9 cellular contexts compared by ENCODE assay signal in the genomic region with DNA sequence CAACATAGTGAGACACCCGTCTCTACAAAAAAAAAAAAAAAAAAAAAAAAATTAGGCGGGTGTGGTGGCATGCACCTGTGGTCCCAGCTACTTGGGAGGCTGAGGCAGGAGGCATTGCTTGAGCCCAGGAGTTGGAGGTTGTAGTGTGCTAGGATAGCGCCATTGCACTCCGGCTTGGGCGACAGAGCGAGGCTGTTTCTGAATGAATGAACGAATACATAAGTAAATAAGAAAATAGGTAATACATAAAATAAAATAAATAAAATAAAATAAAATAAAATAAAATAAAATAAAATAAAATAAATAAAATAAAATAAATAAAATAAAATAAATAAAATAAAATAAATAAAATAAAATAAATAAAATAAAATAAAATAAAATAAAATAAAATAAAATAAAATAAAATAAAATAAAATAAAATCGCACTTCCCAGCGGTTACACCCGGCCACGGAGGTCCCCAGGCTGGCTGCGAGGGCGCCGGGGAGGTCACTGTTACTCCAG. TPM values are rescaled to one million over a fixed set of nuclear protein-coding genes. Genes with fewer than 3 reads are reported as not detected.
A peak's percentile ranks its signal among the peaks of the same experiment; 100 is the strongest.
DNase-seq lines count a peak whose midpoint lies in the region; ATAC-seq and TF ChIP-seq lines count a peak whose summit lies in the region.
"Not testable (repeated sequence)": the region's sequence is repeated elsewhere in the genome, so short reads cannot be mapped to it uniquely, and the experiment has no call there.
"Had no signal": no experiment of that assay in that cellular context is flagged by ENCODE, and none has a peak within 500 bp of the region (broad histone marks: within the 10 kb centered on the region; RNA-seq: fewer than 3 reads in every experiment).

No MANE protein-coding gene starts in this region.

- DNase-seq in CD14-positive monocyte (ENCODE audit: low spot score); RWPE2 (ENCODE audit: low spot score); endodermal cell; neural crest cell (ENCODE audit: low read depth, low spot score); stomach: not testable (repeated sequence)
- peak; percentile 7 to 15 (median 14) for DNase-seq in immature natural killer cell

- H3K4me1 Mint-ChIP-seq in CD14-positive monocyte = peaks cover 18% of the 10 kb centered on the region
- peaks cover 13% of the 10 kb centered on the region for H3K4me1 Mint-ChIP-seq in activated naive CD8-positive, alpha-beta T cell (ENCODE audit: low read depth)
- not testable (repeated sequence) for H3K4me1 Mint-ChIP-seq in endodermal cell
- peaks cover 7 to 11% of the 10 kb centered on the region in 2 donors for H3K4me1 Mint-ChIP-seq in immature natural killer cell
- H3K4me1 Mint-ChIP-seq in neural crest cell = peaks cover 19% of the 10 kb centered on the region

- not testable (repeated sequence) for H3K9me3 Mint-ChIP-seq in CD14-positive monocyte; activated naive CD8-positive, alpha-beta T cell (ENCODE audit: low read depth); endodermal cell; immature natural killer cell; neural crest cell

- not testable (repeated sequence) for TF ChIP-seq EP300 in stomach (IDR thresholded peaks at IDR 0.05)

- H3K27ac Mint-ChIP-seq in CD14-positive monocyte (peak overlapping the region in 3 of 7 donors; percentile 45 to 88 (median 86)), immature natural killer cell (peak overlapping the region in 5 of 6 donors; percentile 62 to 94 (median 87))
- peak overlapping the region; percentile 73 for H3K27ac Mint-ChIP-seq in activated naive CD8-positive, alpha-beta T cell
- not testable (repeated sequence) for H3K27ac Mint-ChIP-seq in endodermal cell; neural crest cell (ENCODE audit: unreplicated experiment)

- H3K36me3 Mint-ChIP-seq in CD14-positive monocyte (peaks cover 17 to 30% of the 10 kb centered on the region in 2 donors), endodermal cell (ENCODE audit: low read depth) (peaks cover 24% of the 10 kb centered on the region), immature natural killer cell (peaks cover 9 to 20% (median 13%) of the 10 kb centered on the region in 3 donors)
- H3K36me3 Mint-ChIP-seq in activated naive CD8-positive, alpha-beta T cell; neural crest cell (ENCODE audit: low read depth): not testable (repeated sequence)

- H3K4me3 ChIP-seq in HUES6 (ENCODE audit: low read depth, low read length) = peak overlapping the region; percentile 84
- peak overlapping the region; percentile 71 for H3K4me3 ChIP-seq in RWPE2 (ENCODE audit: severe bottlenecking)
- H3K4me3 ChIP-seq in endodermal cell (ENCODE audit: low read length) = peak overlapping the region; percentile 78
- peak overlapping the region; percentile 55 to 87 (median 60) for H3K4me3 ChIP-seq in stomach

- ATAC-seq in RWPE2 (ENCODE audit: low read depth) = not testable (repeated sequence)

- TF ChIP-seq CTCF in CD14-positive monocyte (IDR thresholded peaks at IDR 0.05); RWPE2 (IDR thresholded peaks at IDR 0.05; ENCODE audit: poor library complexity, severe bottlenecking); endodermal cell (conservative IDR thresholded peaks at IDR 0.05); neural crest cell (conservative IDR thresholded peaks at IDR 0.05); stomach (IDR thresholded peaks at IDR 0.05): not testable (repeated sequence)

- H3K27ac ChIP-seq in HUES6 (ENCODE audit: low read depth, low read length) (peak overlapping the region; percentile 98; the same call in 1 of the 2 replicates), RWPE2 (ENCODE audit: poor library complexity, severe bottlenecking) (peak overlapping the region; percentile 54), stomach (peak overlapping the region; percentile 88 to 97 (median 95))
- not testable (repeated sequence) for H3K27ac ChIP-seq in endodermal cell (ENCODE audit: low read depth, low read length)

- H3K4me3 Mint-ChIP-seq in CD14-positive monocyte = peak overlapping the region; percentile 65 to 84
- H3K4me3 Mint-ChIP-seq in activated naive CD8-positive, alpha-beta T cell = peak overlapping the region; percentile 78
- H3K4me3 Mint-ChIP-seq in endodermal cell = peak overlapping the region; percentile 73
- H3K4me3 Mint-ChIP-seq in immature natural killer cell = peak overlapping the region; percentile 74 to 89 (median 86)
- H3K4me3 Mint-ChIP-seq in neural crest cell = peak overlapping the region; percentile 94

- not testable (repeated sequence) for TF ChIP-seq POLR2A in stomach (IDR thresholded peaks at IDR 0.05)

- peak overlapping the region; percentile 93 for H3K9ac ChIP-seq in HUES6 (ENCODE audit: low read length)
- H3K9ac ChIP-seq in endodermal cell (ENCODE audit: extremely low read depth, low read length, poor library complexity, severe bottlenecking) = not testable (repeated sequence)

- H3K27me3 ChIP-seq in HUES6 (ENCODE audit: control insufficient read depth, insufficient read depth, low read length); RWPE2 (ENCODE audit: insufficient read depth, poor library complexity, severe bottlenecking); endodermal cell (ENCODE audit: control insufficient read depth, insufficient read depth, low read length, poor library complexity, severe bottlenecking); stomach: not testable (repeated sequence)

- peaks cover 18% of the 10 kb centered on the region for H3K36me3 ChIP-seq in HUES6 (ENCODE audit: control insufficient read depth, insufficient read depth, low read length)
- H3K36me3 ChIP-seq in RWPE2 (ENCODE audit: low read depth) = peaks cover 32% of the 10 kb centered on the region
- H3K36me3 ChIP-seq in endodermal cell (ENCODE audit: control insufficient read depth, insufficient read depth, low read length) = peaks cover 13% of the 10 kb centered on the region
- H3K36me3 ChIP-seq in stomach = peaks cover 14 to 30% (median 27%) of the 10 kb centered on the region in 4 donors

- WGBS in endodermal cell (ENCODE audit: insufficient coverage in 1 of 2, insufficient read length in 1 of 2), 2 experiments = 29% methylated on average over 10 of the region's 14 CpGs; no CpG with 5 or more reads in 1 of the 2 experiments
- WGBS in stomach, 5 donors = 5 to 10% (median 9%) methylated on average over 13 to 14 of the region's 14 CpGs

- not testable (repeated sequence) for H3K4me1 ChIP-seq in HUES6 (ENCODE audit: control insufficient read depth, insufficient read depth, low read length); RWPE2 (ENCODE audit: insufficient read depth, poor library complexity, severe bottlenecking); endodermal cell (ENCODE audit: control insufficient read depth, insufficient read depth, low read length)
- H3K4me1 ChIP-seq in stomach = peaks cover 0 to 16% (median 12%) of the 10 kb centered on the region in 4 donors

- intact Hi-C loops in CD14-positive monocyte (cut with micrococcal nuclease); stomach (cut with DNase I; ENCODE audit: low total_unique reads): not testable (repeated sequence)

- not testable (repeated sequence) for H3K9me3 ChIP-seq in HUES6 (ENCODE audit: control insufficient read depth, insufficient read depth, low read depth, low read length); RWPE2 (ENCODE audit: severe bottlenecking); endodermal cell (ENCODE audit: control insufficient read depth, low read length); stomach

- peaks cover 2 to 14% (median 3%) of the 10 kb centered on the region in 3 donors for H3K27me3 Mint-ChIP-seq in CD14-positive monocyte (ENCODE audit: low read depth in 3 of 3)
- H3K27me3 Mint-ChIP-seq in activated naive CD8-positive, alpha-beta T cell; endodermal cell (ENCODE audit: insufficient read depth); immature natural killer cell (ENCODE audit: low read depth in 3 of 3); neural crest cell (ENCODE audit: low read depth): not testable (repeated sequence)

RNA-seq across cellular contexts. Expression of gene ZDHHC4, which starts 0.3 kb away (rescaled TPM):
- polyA plus RNA-seq in CD14-positive monocyte = 10 to 100 TPM; 52.9 to 55.6 TPM
- 10 to 100 TPM; 79.1 to 85.6 TPM for total RNA-seq in endodermal cell
- 62.8 TPM for polyA plus RNA-seq in endodermal cell (2013, experiment 1 of 2)
- polyA plus RNA-seq in endodermal cell (2013, experiment 2 of 2) = 47.9 TPM
- polyA plus RNA-seq in immature natural killer cell = 100 to 1,000 TPM in 1 of 3 donors, 10 to 100 TPM in 2; 60.5 to 135 (median 69.4) TPM
- total RNA-seq in neural crest cell = 74.3 and 78.6 TPM in 2 replicates
- total RNA-seq in stomach = 10 to 100 TPM in 3 of 5 donors, 1 to 10 TPM in 2; 4.1 to 78.4 (median 22.8) TPM
- polyA plus RNA-seq in stomach = 10 to 100 TPM; 41.4 to 49.7 (median 46.4) TPM

RNA-seq across cellular contexts. Expression of gene INTS15, which starts 12.9 kb away (rescaled TPM):
- polyA plus RNA-seq in CD14-positive monocyte (10 to 100 TPM; 16.9 to 17.2 TPM), immature natural killer cell (10 to 100 TPM; 20.9 to 47.1 (median 30.8) TPM), stomach (10 to 100 TPM in 2 of 3 donors, 1 to 10 TPM in 1; 9.3 to 11.5 (median 10.7) TPM)
- total RNA-seq in endodermal cell (10 to 100 TPM; 34.4 to 38.0 TPM), neural crest cell (50.4 and 55.7 TPM in 2 replicates), stomach (100 to 1,000 TPM in 1 of 5 donors, 10 to 100 TPM in 4; 12.7 to 203 (median 40.3) TPM)
- 36.7 TPM for polyA plus RNA-seq in endodermal cell (2013, experiment 1 of 2)
- 29.4 TPM for polyA plus RNA-seq in endodermal cell (2013, experiment 2 of 2)

RNA-seq across cellular contexts. Expression of gene GRID2IP, which starts 25.7 kb away (rescaled TPM):
- polyA plus RNA-seq in CD14-positive monocyte (not detected), immature natural killer cell (under 1 TPM in 1 of 3 donors, not detected in 2; 0.21 TPM), stomach (under 1 TPM in 2 of 3 donors, not detected in 1; 0.23 to 0.25 TPM)
- total RNA-seq in endodermal cell (1 to 10 TPM; 2.4 to 4.9 TPM), neural crest cell (0.54 and 0.61 TPM in 2 replicates), stomach (under 1 TPM in 1 of 5 donors, not detected in 4; 0.37 TPM)
- polyA plus RNA-seq in endodermal cell (2013, experiment 1 of 2) = 0.46 TPM
- polyA plus RNA-seq in endodermal cell (2013, experiment 2 of 2) = 0.58 TPM
- total RNA-seq: glomerular endothelial cell had no signal

RNA-seq across cellular contexts. Expression of gene ZNF853, which starts 38.5 kb away (rescaled TPM):
- not detected for polyA plus RNA-seq in CD14-positive monocyte
- 10 to 100 TPM; 14.2 to 17.2 TPM for total RNA-seq in endodermal cell
- polyA plus RNA-seq in endodermal cell (2013, experiment 1 of 2) = 11.1 TPM
- polyA plus RNA-seq in endodermal cell (2013, experiment 2 of 2) = 10.6 TPM
- 1 to 10 TPM in 2 of 3 donors, under 1 TPM in 1; 0.83 to 5.5 (median 3.4) TPM for polyA plus RNA-seq in immature natural killer cell
- total RNA-seq in neural crest cell = 9.2 and 9.7 TPM in 2 replicates
- total RNA-seq in stomach = 10 to 100 TPM in 2 of 5 donors, 1 to 10 TPM in 3; 3.8 to 30.9 (median 8.6) TPM
- 1 to 10 TPM; 1.6 to 2.6 (median 2.0) TPM for polyA plus RNA-seq in stomach
